Comparison of ENCODE assay signal across 19 cellular contexts in the genomic region with DNA sequence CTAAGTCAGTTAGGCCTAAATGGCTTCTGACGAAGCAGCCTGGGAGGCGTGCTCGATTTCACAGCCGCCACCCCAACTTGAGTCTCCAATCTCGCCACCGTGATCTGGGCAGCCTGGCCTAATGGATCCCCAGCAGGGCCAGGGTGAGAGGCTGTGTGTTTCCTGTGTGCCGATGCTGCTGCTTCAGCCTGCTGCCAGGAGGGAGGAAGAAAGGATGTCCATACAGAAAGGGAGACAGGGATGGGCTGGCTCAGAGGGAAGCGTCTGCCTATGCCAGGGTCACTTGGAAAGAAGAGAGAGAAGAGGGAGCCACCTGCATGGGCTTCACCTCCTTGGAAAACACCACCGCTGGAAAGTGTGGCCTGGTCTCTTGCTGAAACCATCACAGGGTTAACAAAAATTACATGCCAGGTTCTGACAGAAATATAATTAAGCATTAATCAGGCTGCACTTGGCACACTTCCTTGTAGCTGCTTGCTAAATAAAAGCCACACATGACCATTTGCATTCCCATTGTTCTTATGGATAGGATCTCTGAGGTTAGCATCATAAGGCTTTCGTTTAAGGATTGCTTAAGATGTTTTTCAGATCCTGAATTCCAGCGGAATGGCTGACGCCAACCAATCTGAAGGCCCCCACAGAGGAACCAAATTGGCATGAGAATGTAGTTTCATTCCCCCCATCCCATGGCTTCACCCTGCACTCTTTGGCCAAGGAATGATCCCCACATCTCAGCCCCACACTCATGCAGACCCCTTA.
DNase-seq lines count a peak whose midpoint lies in the region; FAIRE-seq and TF ChIP-seq lines count a peak whose summit lies in the region.
"Had no signal": no experiment of that assay in that cellular context is flagged by ENCODE, and none has a peak within 500 bp of the region (broad histone marks: within the 10 kb centered on the region; RNA-seq: fewer than 3 reads in every experiment).

No MANE protein-coding gene starts in this region.

- no peaks in the 10 kb centered on the region for H3K79me1 ChIP-seq in H1 (ENCODE audit: low read depth, low read length)

- POLR2A ChIA-PET in CD8-positive, alpha-beta memory T cell (lab: Charles Lee), result no interaction called here
- POLR2A ChIA-PET in H1 (lab: Charles Lee; ENCODE audit: partially characterized antibody), result interaction anchor here (1.4 kb wide), 1 partner anchor 226 kb away, joined by 3 read pairs; a partner anchor contains a TSS

- no peaks in the 10 kb centered on the region for H3K4me1 ChIP-seq in CD8-positive, alpha-beta memory T cell (ENCODE audit: insufficient read depth, low read length)
- H3K4me1 ChIP-seq in H1 (replicated peaks in 1 of 4; ENCODE audit: control insufficient read depth in 3 of 4, insufficient read depth in 4 of 4, low read length in 3 of 4) (peaks cover 4 to 17% (median 9%) of the 10 kb centered on the region in 4 experiments), neural progenitor cell (peaks cover 12% of the 10 kb centered on the region), smooth muscle cell (ENCODE audit: low read depth) (peaks cover 16% of the 10 kb centered on the region)

- no peak for DNase-seq in CD8-positive, alpha-beta memory T cell
- DNase-seq in MV-4-11 (lab: John Stamatoyannopoulos, UW) (peak; percentile 62), H1 (ENCODE audit: low read depth in 1 of 2, low spot score in 2 of 2) (peak in 1 of 2 experiments; percentile 54), neural progenitor cell (ENCODE audit: low spot score) (no peak), smooth muscle cell (lab: John Stamatoyannopoulos, UW; ENCODE audit: unreplicated experiment) (no peak), EL (no peak), hypothalamus (lab: John Stamatoyannopoulos, UW) (no peak)
- DNase-seq: DND-41, NCI-H187, NCI-H2107, NCI-H510A, NCI-H774, PC-9, SIG-M5 had no signal

- no peak overlapping the region for H3K27ac ChIP-seq in CD8-positive, alpha-beta memory T cell (ENCODE audit: low read depth, low read length)
- H3K27ac ChIP-seq in H1 (ENCODE audit: low read depth, low read length), result no peak overlapping the region
- H3K27ac ChIP-seq in neural progenitor cell, result no peak overlapping the region
- H3K27ac ChIP-seq in smooth muscle cell (ENCODE audit: low read depth), result no peak overlapping the region
- H3K27ac ChIP-seq: A549; BLaER1 treated with 17β-estradiol and CSF1 and Interleukin-3, amounts not matched to agents 10 nM and 100 nM; PC-9; RWPE1 had no signal

- no peaks in the 10 kb centered on the region for H3K36me3 ChIP-seq in CD8-positive, alpha-beta memory T cell (ENCODE audit: insufficient read depth, low read length)
- H3K36me3 ChIP-seq in H1 (ENCODE audit: control insufficient read depth in 2 of 4, insufficient read depth in 4 of 4, low read length in 3 of 4) (no peaks in the 10 kb centered on the region), neural progenitor cell (no peaks in the 10 kb centered on the region), smooth muscle cell (ENCODE audit: low read depth) (no peaks in the 10 kb centered on the region)
- H3K36me3 ChIP-seq: BLaER1 treated with 17β-estradiol and CSF1 and Interleukin-3, amounts not matched to agents 10 nM and 100 nM had no signal

- H2BK15ac ChIP-seq in H1 (ENCODE audit: low read length), result no peak overlapping the region

- no peak overlapping the region for H3K4me3 ChIP-seq in CD8-positive, alpha-beta memory T cell (ENCODE audit: low read length)
- no peak overlapping the region for H3K4me3 ChIP-seq in H1 (ENCODE audit: extremely low read depth in 1 of 4, insufficient read depth in 2 of 4, low read depth in 3 of 4, low read length in 4 of 4)
- H3K4me3 ChIP-seq in neural progenitor cell, result no peak overlapping the region
- no peak overlapping the region for H3K4me3 ChIP-seq in smooth muscle cell
- H3K4me3 ChIP-seq: A549; BLaER1 treated with 17β-estradiol and CSF1 and Interleukin-3, amounts not matched to agents 10 nM and 100 nM; K562; PC-9 had no signal

- H3K36me3 Mint-ChIP-seq in CD8-positive, alpha-beta memory T cell, result no peaks in the 10 kb centered on the region
- H3K36me3 Mint-ChIP-seq in neural progenitor cell, result no peaks in the 10 kb centered on the region

- H4K91ac ChIP-seq in H1 (replicated peaks; ENCODE audit: insufficient read length, low read length), result peak overlapping the region; percentile 84

- CTCF ChIA-PET in CD8-positive, alpha-beta memory T cell (lab: Charles Lee), result no interaction called here
- CTCF ChIA-PET in H1 (lab: Charles Lee; ENCODE audit: partially characterized antibody), result interaction anchor here (1.0 kb wide), 2 partner anchors 12 to 25 kb away, joined by 3 read pairs; no protein-coding TSS in a partner anchor

- H2BK5ac ChIP-seq in H1 (ENCODE audit: low read depth, low read length), result peak overlapping the region; percentile 45; the same call in 1 of the 2 replicates

- peaks cover 11 to 19% (median 13%) of the 10 kb centered on the region in 3 donors for H3K4me1 Mint-ChIP-seq in CD8-positive, alpha-beta memory T cell
- peaks cover 30% of the 10 kb centered on the region for H3K4me1 Mint-ChIP-seq in neural progenitor cell

- no peaks in the 10 kb centered on the region for H3K27me3 ChIP-seq in CD8-positive, alpha-beta memory T cell (ENCODE audit: insufficient read depth, low read length, poor library complexity, severe bottlenecking)
- H3K27me3 ChIP-seq in H1 (replicated peaks in 1 of 4; ENCODE audit: control insufficient read depth in 3 of 4, extremely low read depth in 1 of 4, insufficient read depth in 3 of 4, low read length in 3 of 4), result peaks cover 0 to 1% (median 0%) of the 10 kb centered on the region in 4 experiments; a peak in 1 of 7 replicates
- no peaks in the 10 kb centered on the region for H3K27me3 ChIP-seq in neural progenitor cell
- no peaks in the 10 kb centered on the region for H3K27me3 ChIP-seq in smooth muscle cell (ENCODE audit: low read depth)
- H3K27me3 ChIP-seq: BLaER1 treated with 17β-estradiol and CSF1 and Interleukin-3, amounts not matched to agents 10 nM and 100 nM had no signal

- H4K8ac ChIP-seq in H1 (ENCODE audit: extremely low read depth, insufficient read depth, low read length), result no peak overlapping the region; the same call in 1 of the 2 replicates

- peak overlapping the region in 7 of 8 donors; percentile 2 to 97 (median 80) for H3K27ac Mint-ChIP-seq in CD8-positive, alpha-beta memory T cell
- peak overlapping the region; percentile 3 for H3K27ac Mint-ChIP-seq in neural progenitor cell

- H3F3A ChIP-seq in neural progenitor cell (ENCODE audit: low read depth) (peaks cover 18% of the 10 kb centered on the region), smooth muscle cell (ENCODE audit: low read depth) (peaks cover 12% of the 10 kb centered on the region)

- H3K4ac ChIP-seq in H1 (replicated peaks; ENCODE audit: insufficient read length, low read depth, low read length), result no peak overlapping the region

- 69% methylated on average over 11 of the region's 12 CpGs; no CpG with 5 or more reads in 1 of the 2 experiments for WGBS in H1 (ENCODE audit: extremely low coverage in 1 of 2, insufficient coverage in 1 of 2, insufficient read length in 1 of 2, insufficient replicate concordance in 2 of 2, low coverage in 1 of 2, low lambda C conversion rate in 2 of 2, missing lambda C conversion rate in 1 of 2), 2 experiments
- WGBS in smooth muscle cell (ENCODE audit: low lambda C conversion rate), result 75% methylated on average over 12 of the region's 12 CpGs

- H3K23ac ChIP-seq in H1 (ENCODE audit: insufficient read length), result no peak overlapping the region

- no peak for FAIRE-seq in H1 (lab: Jason Lieb, UNC)
- FAIRE-seq: A549, G401.6, K562 had no signal

- TF ChIP-seq EP300 in H1 (IDR thresholded peaks at IDR 0.05; ENCODE audit: borderline replicate concordance in 1 of 2, low read depth in 2 of 2, low read length in 2 of 2), result no peak

- H2BK12ac ChIP-seq in H1 (ENCODE audit: low read depth, low read length), result no peak overlapping the region

- no peak for TF ChIP-seq CTCF in H1 (IDR thresholded peaks at IDR 0.05; ENCODE audit: control extremely low read depth in 1 of 3, insufficient read depth in 1 of 3, low read depth in 1 of 3, low read length in 3 of 3)
- no peak for TF ChIP-seq CTCF in neural progenitor cell (IDR thresholded peaks at IDR 0.05)
- TF ChIP-seq CTCF in smooth muscle cell (IDR thresholded peaks at IDR 0.05; ENCODE audit: borderline replicate concordance, insufficient read depth, poor library complexity, severe bottlenecking), result no peak

- no peak for TF ChIP-seq RAD21 in H1 (IDR thresholded peaks at IDR 0.05 in 1 of 2, conservative IDR thresholded peaks at IDR 0.05 in 1 of 2; ENCODE audit: low read depth in 2 of 2, low read length in 2 of 2)

- no peak overlapping the region for H3K14ac ChIP-seq in H1 (ENCODE audit: insufficient read length)

- H3K4me2 ChIP-seq in H1 (ENCODE audit: insufficient read depth in 1 of 2, low read depth in 2 of 2, low read length in 2 of 2) (peak overlapping the region; percentile 23 to 34; a peak in 3 of 4 replicates), neural progenitor cell (no peak overlapping the region), smooth muscle cell (no peak overlapping the region)
- H3K4me2 ChIP-seq: A549, PC-9 had no signal

- H3K27me3 Mint-ChIP-seq in CD8-positive, alpha-beta memory T cell, result peaks cover 0 to 9% of the 10 kb centered on the region in 2 donors
- peaks cover 8% of the 10 kb centered on the region for H3K27me3 Mint-ChIP-seq in neural progenitor cell (ENCODE audit: insufficient read depth, low read depth)

- H2AFZ ChIP-seq in H1 (ENCODE audit: low read length), result no peak overlapping the region; the same call in 1 of the 2 replicates
- no peak overlapping the region for H2AFZ ChIP-seq in neural progenitor cell (replicated peaks)
- H2AFZ ChIP-seq in smooth muscle cell (ENCODE audit: low read depth), result no peak overlapping the region
- H2AFZ ChIP-seq: PC-9 had no signal

- no peak overlapping the region; a peak in 1 of 7 replicates for H3K9ac ChIP-seq in H1 (replicated peaks in 1 of 4; ENCODE audit: extremely low read depth in 1 of 4, low read depth in 3 of 4, low read length in 3 of 4)
- no peak overlapping the region for H3K9ac ChIP-seq in neural progenitor cell
- H3K9ac ChIP-seq in smooth muscle cell (ENCODE audit: low read depth), result no peak overlapping the region
- H3K9ac ChIP-seq: BLaER1 treated with 17β-estradiol and CSF1 and Interleukin-3, amounts not matched to agents 10 nM and 100 nM had no signal

- H3K9me3 ChIP-seq in CD8-positive, alpha-beta memory T cell (ENCODE audit: low read length), result no peaks in the 10 kb centered on the region
- no peaks in the 10 kb centered on the region for H3K9me3 ChIP-seq in H1 (ENCODE audit: insufficient read depth in 2 of 2, low read depth in 1 of 2, low read length in 1 of 2)
- H3K9me3 ChIP-seq in neural progenitor cell (ENCODE audit: low read depth), result no peaks in the 10 kb centered on the region
- no peaks in the 10 kb centered on the region for H3K9me3 ChIP-seq in smooth muscle cell (replicated peaks; ENCODE audit: low read depth)
- H3K9me3 ChIP-seq: A549; BLaER1 treated with 17β-estradiol and CSF1 and Interleukin-3, amounts not matched to agents 10 nM and 100 nM had no signal

- no peaks in the 10 kb centered on the region for H3K9me3 Mint-ChIP-seq in CD8-positive, alpha-beta memory T cell
- no peaks in the 10 kb centered on the region for H3K9me3 Mint-ChIP-seq in neural progenitor cell

- H4K5ac ChIP-seq in H1 (ENCODE audit: insufficient read length, low read depth, low read length), result no peak overlapping the region

- H2AK5ac ChIP-seq in H1 (ENCODE audit: low read depth, low read length), result no peak overlapping the region

- H2BK120ac ChIP-seq in H1 (replicated peaks; ENCODE audit: low read depth, low read length), result peak overlapping the region; percentile 10

- H4K20me1 ChIP-seq in H1 (replicated peaks in 1 of 2; ENCODE audit: control insufficient read depth in 1 of 2, insufficient read depth in 2 of 2, low read length in 2 of 2), result no peaks in the 10 kb centered on the region
- no peaks in the 10 kb centered on the region for H4K20me1 ChIP-seq in neural progenitor cell (ENCODE audit: low read depth)
- no peaks in the 10 kb centered on the region for H4K20me1 ChIP-seq in smooth muscle cell (ENCODE audit: low read depth)
- H4K20me1 ChIP-seq: BLaER1 treated with 17β-estradiol and CSF1 and Interleukin-3, amounts not matched to agents 10 nM and 100 nM had no signal

- H3K4me3 Mint-ChIP-seq in CD8-positive, alpha-beta memory T cell, result peak overlapping the region in 2 of 7 donors; percentile 48 to 56
- no peak overlapping the region for H3K4me3 Mint-ChIP-seq in neural progenitor cell

- H3K23me2 ChIP-seq in H1 (ENCODE audit: low read depth, low read length), result no peaks in the 10 kb centered on the region

- H3K56ac ChIP-seq in H1 (replicated peaks; ENCODE audit: insufficient read length, low read depth, low read length), result no peak overlapping the region

- no peak for TF ChIP-seq POLR2A in H1 (IDR thresholded peaks at IDR 0.05; ENCODE audit: control extremely low read depth in 1 of 2, low read depth in 2 of 2, low read length in 2 of 2)

- H2BK20ac ChIP-seq in H1 (ENCODE audit: low read length), result peak overlapping the region; percentile 52; the same call in 1 of the 2 replicates

- peak overlapping the region; percentile 4; the same call in 1 of the 2 replicates for H3K18ac ChIP-seq in H1 (ENCODE audit: extremely low read depth, low read length)

- H3K79me2 ChIP-seq in H1 (ENCODE audit: control insufficient read depth in 1 of 2, insufficient read depth in 2 of 2, low read length in 2 of 2), result no peaks in the 10 kb centered on the region
- no peaks in the 10 kb centered on the region for H3K79me2 ChIP-seq in neural progenitor cell (ENCODE audit: low read depth)
- no peaks in the 10 kb centered on the region for H3K79me2 ChIP-seq in smooth muscle cell (ENCODE audit: low read depth)

Comparison
In these comparisons a context has a peak if more than half of its experiments do, and no peak if none do; other contexts are left out.
1. H3K4me2 ChIP-seq: peak in H1 (2 of 2); none in neural progenitor cell (single experiment) and smooth muscle cell (single experiment).